ENCODE assay signal across 1 cellular context in the genomic region with DNA sequence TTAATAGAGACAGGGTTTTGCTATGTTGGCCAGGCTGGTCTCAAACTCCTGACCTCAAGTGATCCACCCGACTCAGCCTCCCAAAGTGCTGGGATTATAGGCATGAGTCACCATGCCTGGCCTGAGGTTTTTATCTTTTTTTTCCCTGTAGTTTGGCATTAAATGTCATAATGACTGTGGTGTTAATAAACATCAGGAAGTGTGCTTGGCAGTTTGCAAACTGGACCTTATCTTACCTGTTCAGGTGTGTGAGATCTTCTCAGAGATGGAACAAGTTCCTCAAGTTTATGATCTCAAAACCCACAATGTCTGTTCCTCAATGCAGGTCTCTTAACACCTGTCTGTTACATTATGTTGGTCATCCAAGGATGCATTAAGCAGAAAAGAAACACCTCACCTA.
TF ChIP-seq lines count a peak whose summit lies in the region.

No MANE protein-coding gene starts in this region.

TF ChIP-seq in GM23338, 12 proteins besides CTCF, POLR2A, EP300 and RAD21 (continued from another document):
- TF ChIP-seq ZNF462 (CRISPR knock-in tag; IDR thresholded peaks at IDR 0.05) (no peak), NANOG (IDR thresholded peaks at IDR 0.05; ENCODE audit: borderline replicate concordance) (no peak), POLR2AphosphoS5 (IDR thresholded peaks at IDR 0.05; ENCODE audit: low read depth) (no peak)
